Comparison of ENCODE assay signal across 8 cellular contexts in genomic region chrX:132023117-132023895, GRCh38. TPM values are rescaled to one million over a fixed set of nuclear protein-coding genes. Genes with fewer than 3 reads are reported as not detected.
DNase-seq lines count a peak whose midpoint lies in the region; ATAC-seq, FAIRE-seq and TF ChIP-seq lines count a peak whose summit lies in the region.

Gene STK26, plus strand, starts transcription at chrX:132023302. Its CDS starts 316 bp downstream, at chrX:132023618.

- no peaks in the 10 kb centered on the region; the same call in 1 of the 2 replicates for H3K36me3 ChIP-seq in SU-DHL-6 (ENCODE audit: low read length)
- no peaks in the 10 kb centered on the region for H3K36me3 ChIP-seq in rectal smooth muscle tissue (ENCODE audit: control insufficient read depth, insufficient read depth, low read length)

- no peaks in the 10 kb centered on the region for H3K9me2 ChIP-seq in SU-DHL-6 (replicated peaks; ENCODE audit: insufficient read depth, low read length)

- H3K27ac ChIP-seq in SU-DHL-6 (ENCODE audit: low read depth, low read length), result peak within 1 kb of the TSS; percentile 84
- H3K27ac ChIP-seq in rectal smooth muscle tissue (ENCODE audit: low read depth, low read length), result no peak within 1 kb of the TSS

- peak within 1 kb of the TSS; percentile 83 for H2AFZ ChIP-seq in SU-DHL-6 (ENCODE audit: low read depth, low read length, severe bottlenecking)

- TF ChIP-seq POLR2A in H54 (IDR thresholded peaks at IDR 0.05; ENCODE audit: low read depth, low read length), result peak; percentile 77

- TF ChIP-seq CTCF in SU-DHL-6 (IDR thresholded peaks at IDR 0.05; ENCODE audit: insufficient read depth, low read length, poor library complexity, severe bottlenecking), result no peak

- peaks cover 4% of the 10 kb centered on the region; the same call in 1 of the 2 replicates for H4K20me1 ChIP-seq in SU-DHL-6 (ENCODE audit: low read depth, low read length)

- DNase-seq in H54 (ENCODE audit: insufficient read length, low spot score), result peak; percentile 67
- peak; percentile 65 for DNase-seq in LoVo (ENCODE audit: low spot score)
- peak; percentile 46 for DNase-seq in activated naive CD8-positive, alpha-beta T cell treated with anti-CD3 and anti-CD28 coated beads, Interleukin-2, amount 50 U/mL, for 16 hours (ENCODE audit: low read depth, low spot score)
- DNase-seq in left cardiac atrium, result peak; percentile 73
- DNase-seq in DMS79 treated with DMSO at 0.1 percent for 48 hours (lab: John Stamatoyannopoulos, UW), result no peak

- H3F3A ChIP-seq in SU-DHL-6 (ENCODE audit: insufficient read depth), result no peaks in the 10 kb centered on the region

- no peaks in the 10 kb centered on the region for H3K4me1 ChIP-seq in rectal smooth muscle tissue (ENCODE audit: control insufficient read depth, insufficient read depth, low read length)

- H3K9me3 ChIP-seq in SU-DHL-6 (ENCODE audit: insufficient read depth, low read length), result no peaks in the 10 kb centered on the region

- intact Hi-C loops in left cardiac atrium (cut with DNase I), result no loop called here

- H3K9ac ChIP-seq in SU-DHL-6 (ENCODE audit: low read length), result peak within 1 kb of the TSS; percentile 77
- peak within 1 kb of the TSS; percentile 26 for H3K9ac ChIP-seq in rectal smooth muscle tissue (ENCODE audit: low read length)

- peak; percentile 96 to 98 for ATAC-seq in left cardiac atrium

- H3K4me3 ChIP-seq in GM08714 (ENCODE audit: low read length), result peak within 1 kb of the TSS; percentile 81
- peak within 1 kb of the TSS; percentile 65 for H3K4me3 ChIP-seq in SU-DHL-6 (ENCODE audit: insufficient read depth, low read length, poor library complexity, severe bottlenecking)
- peak within 1 kb of the TSS; percentile 76 for H3K4me3 ChIP-seq in rectal smooth muscle tissue (ENCODE audit: low read length)

- peak within 1 kb of the TSS; percentile 98 for H3K4me2 ChIP-seq in SU-DHL-6 (ENCODE audit: low read depth, low read length, poor library complexity, severe bottlenecking)

- no peak for FAIRE-seq in H54 (lab: Jason Lieb, UNC)

- no peaks in the 10 kb centered on the region for H3K27me3 ChIP-seq in SU-DHL-6 (ENCODE audit: low read length)
- peaks cover 4% of the 10 kb centered on the region for H3K27me3 ChIP-seq in rectal smooth muscle tissue (ENCODE audit: control insufficient read depth, insufficient read depth, low read length)

- H3K79me2 ChIP-seq in SU-DHL-6 (ENCODE audit: insufficient read depth, low read length), result peaks cover 46% of the 10 kb centered on the region

RNA-seq across cellular contexts. Expression of gene STK26, which starts in this region (rescaled TPM):
- total RNA-seq in left cardiac atrium, result 1 to 10 TPM; 1.5 to 2.1 TPM
